ENCODE assay signal across 8 cellular contexts in genomic region chr11:62600367-62601113, GRCh38. TPM values are rescaled to one million over a fixed set of nuclear protein-coding genes. Genes with fewer than 3 reads are reported as not detected.
DNase-seq lines count a peak whose midpoint lies in the region; ATAC-seq and TF ChIP-seq lines count a peak whose summit lies in the region.

No MANE protein-coding gene starts in this region.

- H3K4me1 ChIP-seq in upper lobe of left lung: peaks cover 32 to 44% (median 36%) of the 10 kb centered on the region in 4 donors

- no peak for TF ChIP-seq EP300 in upper lobe of left lung (IDR thresholded peaks at IDR 0.05)

- H3K4me3 ChIP-seq in lower leg skin (ENCODE audit: low read depth, poor library complexity, severe bottlenecking) (peak overlapping the region; percentile 81), upper lobe of left lung (peak overlapping the region; percentile 59 to 91 (median 80))

- no peak for ATAC-seq in upper lobe of left lung (ENCODE audit: low FRiP score in 2 of 2)

- peak; percentile 29 for DNase-seq in stimulated activated CD4-positive, alpha-beta T cell treated with anti-CD3 and anti-CD28 coated beads, Interleukin-1b, Interleukin-23, amount 100 ng/mL, for 48 hours
- DNase-seq in stimulated activated CD4-positive, alpha-beta T cell treated with anti-CD3 and anti-CD28 coated beads, Interleukin-4, amount 100 ng/mL, for 4 hours: no peak
- no peak for DNase-seq in lower leg skin (ENCODE audit: low spot score in 2 of 2)
- no peak for DNase-seq in upper lobe of left lung
- no peak for DNase-seq in NCI-H2171 treated with DMSO at 0.1 percent for 48 hours (lab: John Stamatoyannopoulos, UW)
- DNase-seq in stimulated activated CD4-positive, alpha-beta T cell treated with anti-CD3 and anti-CD28 coated beads, Interleukin-2, amount 100 ng/mL, for 48 hours: no peak
- DNase-seq in kidney tubule cell (ENCODE audit: low spot score): no peak

- no peak for TF ChIP-seq CTCF in lower leg skin (IDR thresholded peaks at IDR 0.05)
- no peak for TF ChIP-seq CTCF in upper lobe of left lung (IDR thresholded peaks at IDR 0.05)

- peaks cover 22 to 53% (median 41%) of the 10 kb centered on the region in 4 donors for H3K36me3 ChIP-seq in upper lobe of left lung

- WGBS in lower leg skin, 2 donors: 1 to 2% methylated on average over 25 of the region's 25 CpGs
- WGBS in upper lobe of left lung, 2 donors: 1 to 2% methylated on average over 14 to 23 of the region's 25 CpGs

- no peaks in the 10 kb centered on the region for H3K9me3 ChIP-seq in upper lobe of left lung

- H3K27me3 ChIP-seq in upper lobe of left lung: no peaks in the 10 kb centered on the region

- TF ChIP-seq POLR2A in lower leg skin (IDR thresholded peaks at IDR 0.05): no peak
- no peak for TF ChIP-seq POLR2A in upper lobe of left lung (IDR thresholded peaks at IDR 0.05)

- intact Hi-C loops in lower leg skin (cut with DNase I; ENCODE audit: low total_unique reads): no loop called here

- peak overlapping the region; percentile 86 for H3K27ac ChIP-seq in angular gyrus (ENCODE audit: low read depth, low read length)
- peak overlapping the region; percentile 91 to 100 (median 97) for H3K27ac ChIP-seq in upper lobe of left lung

RNA-seq across cellular contexts. Expression of gene MTA2, which starts 1.1 kb away (rescaled TPM):
- total RNA-seq in lower leg skin (100 to 1,000 TPM in 2 of 4 donors, 10 to 100 TPM in 2; 91.3 to 139 (median 98.3) TPM), upper lobe of left lung (10 to 100 TPM; 57.6 to 88.0 (median 69.8) TPM)

RNA-seq across cellular contexts. Expression of gene TUT1, which starts 9.2 kb away (rescaled TPM):
- 10 to 100 TPM; 11.0 to 29.8 (median 15.8) TPM for total RNA-seq in lower leg skin
- 10 to 100 TPM in 3 of 6 donors, 1 to 10 TPM in 3; 5.3 to 25.4 (median 11.7) TPM for total RNA-seq in upper lobe of left lung

RNA-seq across cellular contexts. Expression of gene EML3, which starts 12.0 kb away (rescaled TPM):
- 10 to 100 TPM; 39.5 to 61.0 (median 42.9) TPM for total RNA-seq in lower leg skin
- 100 to 1,000 TPM in 1 of 6 donors, 10 to 100 TPM in 5; 31.0 to 148 (median 71.0) TPM for total RNA-seq in upper lobe of left lung

RNA-seq across cellular contexts. Expression of gene ROM1, which starts 12.5 kb away (rescaled TPM):
- total RNA-seq in lower leg skin (1 to 10 TPM; 4.0 to 7.6 (median 6.5) TPM), upper lobe of left lung (1 to 10 TPM; 3.1 to 9.2 (median 5.2) TPM)

RNA-seq across cellular contexts. Expression of gene B3GAT3, which starts 21.2 kb away (rescaled TPM):
- 10 to 100 TPM; 29.7 to 51.8 (median 35.2) TPM for total RNA-seq in lower leg skin
- 10 to 100 TPM; 21.3 to 43.9 (median 37.9) TPM for total RNA-seq in upper lobe of left lung
